Comparison of ENCODE assay signal across 2 cellular contexts in the genomic region with DNA sequence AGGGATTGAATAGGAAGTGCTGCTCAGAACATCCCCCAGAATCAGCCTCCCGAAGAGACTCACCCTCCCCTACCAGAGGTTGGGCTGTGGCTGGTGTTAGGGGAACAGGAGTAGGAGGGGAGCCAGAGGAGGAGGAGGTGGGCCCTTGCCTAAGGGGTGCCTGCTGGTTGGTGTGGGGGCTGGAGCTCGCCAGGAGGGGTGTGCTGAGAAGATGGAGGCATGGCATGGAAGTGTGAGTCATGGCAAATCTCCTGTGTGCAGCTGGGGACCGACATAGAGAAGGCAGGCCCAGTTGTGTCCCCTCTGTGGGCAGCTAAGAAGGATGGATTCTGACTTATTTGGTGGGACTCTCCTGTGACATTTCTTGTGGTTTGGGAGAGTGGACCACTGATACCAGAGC.
TF ChIP-seq lines count a peak whose summit lies in the region.

No MANE protein-coding gene starts in this region.

TF ChIP-seq in IMR-90, 13 proteins besides CTCF, POLR2A, EP300 and RAD21 (continued from another document):
- TF ChIP-seq FOS (IDR thresholded peaks at IDR 0.05; ENCODE audit: low read depth, low read length), result no peak
- TF ChIP-seq MXI1 (IDR thresholded peaks at IDR 0.05; ENCODE audit: borderline replicate concordance, low read depth, low read length), result no peak
- no peak for TF ChIP-seq RFX5 (IDR thresholded peaks at IDR 0.05; ENCODE audit: low read depth, low read length)
- no peak for TF ChIP-seq SMC3 (IDR thresholded peaks at IDR 0.05; ENCODE audit: low read depth, low read length)

TF ChIP-seq in WTC11, 78 proteins besides CTCF, POLR2A, EP300 and RAD21 (continued from another document):
- no peak for TF ChIP-seq RELA (CRISPR knock-in tag; IDR thresholded peaks at IDR 0.05; ENCODE audit: borderline replicate concordance)
- TF ChIP-seq, protein P1, sequence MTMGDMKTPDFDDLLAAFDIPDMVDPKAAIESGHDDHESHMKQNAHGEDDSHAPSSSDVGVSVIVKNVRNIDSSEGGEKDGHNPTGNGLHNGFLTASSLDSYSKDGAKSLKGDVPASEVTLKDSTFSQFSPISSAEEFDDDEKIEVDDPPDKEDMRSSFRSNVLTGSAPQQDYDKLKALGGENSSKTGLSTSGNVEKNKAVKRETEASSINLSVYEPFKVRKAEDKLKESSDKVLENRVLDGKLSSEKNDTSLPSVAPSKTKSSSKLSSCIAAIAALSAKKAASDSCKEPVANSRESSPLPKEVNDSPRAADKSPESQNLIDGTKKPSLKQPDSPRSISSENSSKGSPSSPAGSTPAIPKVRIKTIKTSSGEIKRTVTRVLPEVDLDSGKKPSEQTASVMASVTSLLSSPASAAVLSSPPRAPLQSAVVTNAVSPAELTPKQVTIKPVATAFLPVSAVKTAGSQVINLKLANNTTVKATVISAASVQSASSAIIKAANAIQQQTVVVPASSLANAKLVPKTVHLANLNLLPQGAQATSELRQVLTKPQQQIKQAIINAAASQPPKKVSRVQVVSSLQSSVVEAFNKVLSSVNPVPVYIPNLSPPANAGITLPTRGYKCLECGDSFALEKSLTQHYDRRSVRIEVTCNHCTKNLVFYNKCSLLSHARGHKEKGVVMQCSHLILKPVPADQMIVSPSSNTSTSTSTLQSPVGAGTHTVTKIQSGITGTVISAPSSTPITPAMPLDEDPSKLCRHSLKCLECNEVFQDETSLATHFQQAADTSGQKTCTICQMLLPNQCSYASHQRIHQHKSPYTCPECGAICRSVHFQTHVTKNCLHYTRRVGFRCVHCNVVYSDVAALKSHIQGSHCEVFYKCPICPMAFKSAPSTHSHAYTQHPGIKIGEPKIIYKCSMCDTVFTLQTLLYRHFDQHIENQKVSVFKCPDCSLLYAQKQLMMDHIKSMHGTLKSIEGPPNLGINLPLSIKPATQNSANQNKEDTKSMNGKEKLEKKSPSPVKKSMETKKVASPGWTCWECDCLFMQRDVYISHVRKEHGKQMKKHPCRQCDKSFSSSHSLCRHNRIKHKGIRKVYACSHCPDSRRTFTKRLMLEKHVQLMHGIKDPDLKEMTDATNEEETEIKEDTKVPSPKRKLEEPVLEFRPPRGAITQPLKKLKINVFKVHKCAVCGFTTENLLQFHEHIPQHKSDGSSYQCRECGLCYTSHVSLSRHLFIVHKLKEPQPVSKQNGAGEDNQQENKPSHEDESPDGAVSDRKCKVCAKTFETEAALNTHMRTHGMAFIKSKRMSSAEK (CRISPR knock-in tag; IDR thresholded peaks at IDR 0.05; ENCODE audit: borderline replicate concordance), result no peak
- TF ChIP-seq, protein P2, sequence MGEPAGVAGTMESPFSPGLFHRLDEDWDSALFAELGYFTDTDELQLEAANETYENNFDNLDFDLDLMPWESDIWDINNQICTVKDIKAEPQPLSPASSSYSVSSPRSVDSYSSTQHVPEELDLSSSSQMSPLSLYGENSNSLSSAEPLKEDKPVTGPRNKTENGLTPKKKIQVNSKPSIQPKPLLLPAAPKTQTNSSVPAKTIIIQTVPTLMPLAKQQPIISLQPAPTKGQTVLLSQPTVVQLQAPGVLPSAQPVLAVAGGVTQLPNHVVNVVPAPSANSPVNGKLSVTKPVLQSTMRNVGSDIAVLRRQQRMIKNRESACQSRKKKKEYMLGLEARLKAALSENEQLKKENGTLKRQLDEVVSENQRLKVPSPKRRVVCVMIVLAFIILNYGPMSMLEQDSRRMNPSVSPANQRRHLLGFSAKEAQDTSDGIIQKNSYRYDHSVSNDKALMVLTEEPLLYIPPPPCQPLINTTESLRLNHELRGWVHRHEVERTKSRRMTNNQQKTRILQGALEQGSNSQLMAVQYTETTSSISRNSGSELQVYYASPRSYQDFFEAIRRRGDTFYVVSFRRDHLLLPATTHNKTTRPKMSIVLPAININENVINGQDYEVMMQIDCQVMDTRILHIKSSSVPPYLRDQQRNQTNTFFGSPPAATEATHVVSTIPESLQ (CRISPR knock-in tag; IDR thresholded peaks at IDR 0.05), result no peak
- TF ChIP-seq ZNF263 (CRISPR knock-in tag; IDR thresholded peaks at IDR 0.05; ENCODE audit: low read depth), result no peak
- TF ChIP-seq, protein P3, sequence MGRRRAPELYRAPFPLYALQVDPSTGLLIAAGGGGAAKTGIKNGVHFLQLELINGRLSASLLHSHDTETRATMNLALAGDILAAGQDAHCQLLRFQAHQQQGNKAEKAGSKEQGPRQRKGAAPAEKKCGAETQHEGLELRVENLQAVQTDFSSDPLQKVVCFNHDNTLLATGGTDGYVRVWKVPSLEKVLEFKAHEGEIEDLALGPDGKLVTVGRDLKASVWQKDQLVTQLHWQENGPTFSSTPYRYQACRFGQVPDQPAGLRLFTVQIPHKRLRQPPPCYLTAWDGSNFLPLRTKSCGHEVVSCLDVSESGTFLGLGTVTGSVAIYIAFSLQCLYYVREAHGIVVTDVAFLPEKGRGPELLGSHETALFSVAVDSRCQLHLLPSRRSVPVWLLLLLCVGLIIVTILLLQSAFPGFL (CRISPR knock-in tag; IDR thresholded peaks at IDR 0.05; ENCODE audit: borderline replicate concordance), result no peak
- no peak for TF ChIP-seq NR3C1 (CRISPR knock-in tag; conservative IDR thresholded peaks at IDR 0.05; ENCODE audit: low read depth)
- TF ChIP-seq JAZF1 (CRISPR knock-in tag; IDR thresholded peaks at IDR 0.05), result no peak
- no peak for TF ChIP-seq TEAD1 (CRISPR knock-in tag; IDR thresholded peaks at IDR 0.05)
- TF ChIP-seq NFYB (CRISPR knock-in tag; conservative IDR thresholded peaks at IDR 0.05; ENCODE audit: low read depth), result no peak
- TF ChIP-seq OVOL2 (CRISPR knock-in tag; IDR thresholded peaks at IDR 0.05; ENCODE audit: borderline replicate concordance), result no peak
- TF ChIP-seq, protein P4, sequence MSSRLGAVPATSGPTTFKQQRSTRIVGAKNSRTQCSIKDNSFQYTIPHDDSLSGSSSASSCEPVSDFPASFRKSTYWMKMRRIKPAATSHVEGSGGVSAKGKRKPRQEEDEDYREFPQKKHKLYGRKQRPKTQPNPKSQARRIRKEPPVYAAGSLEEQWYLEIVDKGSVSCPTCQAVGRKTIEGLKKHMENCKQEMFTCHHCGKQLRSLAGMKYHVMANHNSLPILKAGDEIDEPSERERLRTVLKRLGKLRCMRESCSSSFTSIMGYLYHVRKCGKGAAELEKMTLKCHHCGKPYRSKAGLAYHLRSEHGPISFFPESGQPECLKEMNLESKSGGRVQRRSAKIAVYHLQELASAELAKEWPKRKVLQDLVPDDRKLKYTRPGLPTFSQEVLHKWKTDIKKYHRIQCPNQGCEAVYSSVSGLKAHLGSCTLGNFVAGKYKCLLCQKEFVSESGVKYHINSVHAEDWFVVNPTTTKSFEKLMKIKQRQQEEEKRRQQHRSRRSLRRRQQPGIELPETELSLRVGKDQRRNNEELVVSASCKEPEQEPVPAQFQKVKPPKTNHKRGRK (CRISPR knock-in tag; IDR thresholded peaks at IDR 0.05; ENCODE audit: borderline replicate concordance), result no peak
- no peak for TF ChIP-seq HMGA2 (CRISPR knock-in tag; IDR thresholded peaks at IDR 0.05)
- no peak for TF ChIP-seq ZNF219 (CRISPR knock-in tag; IDR thresholded peaks at IDR 0.05; ENCODE audit: borderline replicate concordance)
TF ChIP-seq in WTC11: peak in this region for 0.
